13 cellular contexts compared by ENCODE assay signal in the genomic region with DNA sequence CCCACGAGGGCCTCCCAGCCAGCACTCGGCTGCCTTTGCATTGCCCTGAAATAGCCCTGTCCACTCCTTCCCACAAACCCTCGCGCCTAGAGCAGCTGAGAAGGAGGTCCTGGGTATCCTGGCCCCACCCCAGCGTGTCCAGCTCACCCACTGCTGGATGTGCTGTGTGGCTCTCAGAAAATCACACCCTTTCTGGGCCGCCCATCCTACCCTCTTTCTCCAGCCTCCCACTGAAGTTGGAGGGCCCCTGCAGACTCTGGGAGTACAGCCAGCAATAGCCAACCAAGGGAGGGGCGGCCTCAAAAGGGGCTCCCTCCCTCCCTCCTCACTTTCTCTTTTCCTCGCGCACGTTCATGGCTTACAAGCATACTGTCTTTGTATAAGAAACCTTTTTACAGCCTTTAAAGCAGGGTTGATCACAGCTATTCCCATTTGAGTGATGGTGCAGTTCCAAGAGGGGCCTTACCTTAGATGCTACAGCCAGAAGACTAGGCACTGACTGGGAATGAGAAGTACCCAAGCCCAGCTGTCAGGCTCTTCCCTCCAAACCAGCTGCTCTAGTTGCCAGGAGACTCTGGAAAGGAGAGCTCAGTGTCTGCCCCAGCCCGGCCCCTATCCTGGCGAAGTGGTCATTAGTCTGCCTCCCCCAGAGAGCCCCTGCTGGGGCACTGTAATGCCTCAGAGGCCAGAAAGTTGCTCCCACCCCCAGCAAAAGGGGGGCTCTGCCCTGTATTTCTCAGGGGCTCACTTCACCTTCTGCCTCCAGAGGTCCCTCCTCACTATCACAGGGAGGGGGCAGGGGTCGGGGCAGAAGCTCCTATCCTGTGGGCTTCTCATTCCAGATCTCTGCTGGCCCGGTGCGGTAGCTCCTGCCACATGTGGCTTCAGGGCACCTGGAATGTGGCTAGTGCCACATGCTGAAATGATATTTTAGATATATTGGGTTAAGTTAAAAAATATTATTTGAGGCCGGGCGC. TPM values are rescaled to one million over a fixed set of nuclear protein-coding genes. Genes with fewer than 3 reads are reported as not detected.
A peak's percentile ranks its signal among the peaks of the same experiment; 100 is the strongest.
DNase-seq lines count a peak whose midpoint lies in the region; ATAC-seq and TF ChIP-seq lines count a peak whose summit lies in the region.
"Had no signal": no experiment of that assay in that cellular context is flagged by ENCODE, and none has a peak within 500 bp of the region (broad histone marks: within the 10 kb centered on the region; RNA-seq: fewer than 3 reads in every experiment).

No MANE protein-coding gene starts in this region.

- no peak overlapping the region for H3K4me3 ChIP-seq in GM23338
- no peak overlapping the region for H3K4me3 ChIP-seq in endodermal cell (ENCODE audit: low read length)
- no peak overlapping the region for H3K4me3 ChIP-seq in naive thymus-derived CD4-positive, alpha-beta T cell (ENCODE audit: low read length)
- H3K4me3 ChIP-seq: BLaER1 treated with 17β-estradiol and CSF1 and Interleukin-3, amounts not matched to agents 10 nM and 100 nM had no signal

- H3K27ac ChIP-seq in GM23338 (ENCODE audit: low read depth), result no peak overlapping the region
- peak overlapping the region; percentile 6 for H3K27ac ChIP-seq in endodermal cell (ENCODE audit: low read depth, low read length)
- no peak overlapping the region for H3K27ac ChIP-seq in naive thymus-derived CD4-positive, alpha-beta T cell (ENCODE audit: low read depth, low read length)
- H3K27ac ChIP-seq: BLaER1 treated with 17β-estradiol and CSF1 and Interleukin-3, amounts not matched to agents 10 nM and 100 nM had no signal

- H3K9me3 Mint-ChIP-seq in GM23338 (no peaks in the 10 kb centered on the region), endodermal cell (no peaks in the 10 kb centered on the region)
- H3K9me3 Mint-ChIP-seq in naive thymus-derived CD4-positive, alpha-beta T cell, result no peaks in the 10 kb centered on the region
- H3K9me3 Mint-ChIP-seq: dendritic cell treated with granulocyte-macrophage colony-stimulating factor and Interleukin-4, amounts not matched to agents 40 ng/mL and 50 ng/mL, for 4 days; stimulated activated memory B cell treated with anti-CD40 and anti-IgM and Interleukin-4, amounts not matched to agents 10 μg/mL and 1 μg/mL and 100 μg/mL, for 72 hours had no signal

- no peak overlapping the region for H3K4me2 ChIP-seq in GM23338
- H3K4me2 ChIP-seq: BLaER1 treated with 17β-estradiol and CSF1 and Interleukin-3, amounts not matched to agents 10 nM and 100 nM had no signal

- H2AFZ ChIP-seq in GM23338, result peak overlapping the region; percentile 76

- ATAC-seq in GM23338 (peak; percentile 69), HG03342 (IDR thresholded peaks at IDR 0.05; ENCODE audit: unreplicated experiment) (no peak)
- ATAC-seq in naive thymus-derived CD4-positive, alpha-beta T cell, result no peak
- ATAC-seq: stimulated activated memory B cell treated with anti-CD40 and anti-IgM and Interleukin-4, amounts not matched to agents 10 μg/mL and 1 μg/mL and 100 μg/mL, for 72 hours had no signal

- H3K4me1 Mint-ChIP-seq in GM23338 (peaks cover 18% of the 10 kb centered on the region), endodermal cell (peaks cover 7% of the 10 kb centered on the region)
- H3K4me1 Mint-ChIP-seq in naive thymus-derived CD4-positive, alpha-beta T cell, result peaks cover 0 to under 1% (median 0%) of the 10 kb centered on the region in 7 donors

- TF ChIP-seq CTCF in GM23338 (conservative IDR thresholded peaks at IDR 0.05; ENCODE audit: low read depth in 2 of 2) (no peak), endodermal cell (conservative IDR thresholded peaks at IDR 0.05) (no peak)

- intact Hi-C loops in naive thymus-derived CD4-positive, alpha-beta T cell (cut with micrococcal nuclease), result no loop called here

- no peak overlapping the region for H3K9ac ChIP-seq in endodermal cell (ENCODE audit: extremely low read depth, low read length, poor library complexity, severe bottlenecking)
- H3K9ac ChIP-seq: BLaER1 treated with 17β-estradiol and CSF1 and Interleukin-3, amounts not matched to agents 10 nM and 100 nM had no signal

- no peaks in the 10 kb centered on the region; the same call in 1 of the 2 replicates for H3F3A ChIP-seq in GM23338 (replicated peaks; ENCODE audit: low read depth)

- H3K36me3 ChIP-seq in GM23338 (ENCODE audit: insufficient read depth) (no peaks in the 10 kb centered on the region), endodermal cell (ENCODE audit: control insufficient read depth, insufficient read depth, low read length) (no peaks in the 10 kb centered on the region)
- no peaks in the 10 kb centered on the region for H3K36me3 ChIP-seq in naive thymus-derived CD4-positive, alpha-beta T cell (ENCODE audit: control insufficient read depth in 2 of 3, insufficient read depth in 3 of 3, low read length in 3 of 3)
- H3K36me3 ChIP-seq: BLaER1 treated with 17β-estradiol and CSF1 and Interleukin-3, amounts not matched to agents 10 nM and 100 nM had no signal

- H3K9me2 ChIP-seq in GM23338 (ENCODE audit: insufficient read depth), result no peaks in the 10 kb centered on the region

- peaks cover 5% of the 10 kb centered on the region; the same call in 1 of the 2 replicates for H3K4me1 ChIP-seq in GM23338 (ENCODE audit: insufficient read depth)
- H3K4me1 ChIP-seq in endodermal cell (ENCODE audit: control insufficient read depth, insufficient read depth, low read length), result no peaks in the 10 kb centered on the region
- H3K4me1 ChIP-seq in naive thymus-derived CD4-positive, alpha-beta T cell (ENCODE audit: control insufficient read depth in 2 of 2, insufficient read depth in 2 of 2, low read length in 2 of 2), result no peaks in the 10 kb centered on the region

- POLR2A ChIA-PET in naive thymus-derived CD4-positive, alpha-beta T cell (lab: Charles Lee), result interaction anchor here (1.0 kb wide), 1 partner anchor 38 kb away, joined by 3 read pairs; a partner anchor contains a TSS

- DNase-seq in GM23338 (ENCODE audit: low spot score) (peak; percentile 45), NCI-H345 (lab: John Stamatoyannopoulos, UW) (peak; percentile 63), endodermal cell (peak; percentile 78), occipital lobe (lab: John Stamatoyannopoulos, UW) (peak; percentile 8), GM19240 (ENCODE audit: insufficient read length, low spot score) (no peak), T1000 (lab: John Stamatoyannopoulos, UW) (no peak)
- no peak for DNase-seq in naive thymus-derived CD4-positive, alpha-beta T cell
- DNase-seq: activated CD4-positive, alpha-beta T cell treated with anti-CD3 and anti-CD28 coated beads for 1 hour; hippocampal formation had no signal

- H3K27me3 Mint-ChIP-seq in GM23338 (ENCODE audit: insufficient read depth, low read depth, poor library complexity), result peaks cover 20% of the 10 kb centered on the region
- peaks cover 8% of the 10 kb centered on the region for H3K27me3 Mint-ChIP-seq in endodermal cell (ENCODE audit: insufficient read depth)
- H3K27me3 Mint-ChIP-seq in naive thymus-derived CD4-positive, alpha-beta T cell, result peaks cover 9 to 24% (median 17%) of the 10 kb centered on the region in 5 donors

- H3K36me3 Mint-ChIP-seq in GM23338 (ENCODE audit: low read depth), result no peaks in the 10 kb centered on the region
- no peaks in the 10 kb centered on the region for H3K36me3 Mint-ChIP-seq in endodermal cell (ENCODE audit: low read depth)
- no peaks in the 10 kb centered on the region for H3K36me3 Mint-ChIP-seq in naive thymus-derived CD4-positive, alpha-beta T cell
- H3K36me3 Mint-ChIP-seq: stimulated activated memory B cell treated with anti-CD40 and anti-IgM and Interleukin-4, amounts not matched to agents 10 μg/mL and 1 μg/mL and 100 μg/mL, for 72 hours had no signal

- H4K20me1 ChIP-seq in GM23338 (replicated peaks; ENCODE audit: insufficient read depth), result no peaks in the 10 kb centered on the region

- CTCF ChIA-PET in naive thymus-derived CD4-positive, alpha-beta T cell (lab: Charles Lee), result interaction anchor here (0.6 kb wide), 2 partner anchors 109 to 138 kb away, joined by 3 read pairs; no protein-coding TSS in a partner anchor

- H3K4me3 Mint-ChIP-seq in GM23338, result no peak overlapping the region
- H3K4me3 Mint-ChIP-seq in endodermal cell, result no peak overlapping the region
- no peak overlapping the region for H3K4me3 Mint-ChIP-seq in naive thymus-derived CD4-positive, alpha-beta T cell
- H3K4me3 Mint-ChIP-seq: dendritic cell treated with granulocyte-macrophage colony-stimulating factor and Interleukin-4, amounts not matched to agents 40 ng/mL and 50 ng/mL, for 4 days; stimulated activated memory B cell treated with anti-CD40 and anti-IgM and Interleukin-4, amounts not matched to agents 10 μg/mL and 1 μg/mL and 100 μg/mL, for 72 hours had no signal

- peaks cover 13% of the 10 kb centered on the region for H3K27me3 ChIP-seq in GM23338 (ENCODE audit: insufficient read depth)
- peaks cover 4% of the 10 kb centered on the region for H3K27me3 ChIP-seq in endodermal cell (ENCODE audit: control insufficient read depth, insufficient read depth, low read length, poor library complexity, severe bottlenecking)
- H3K27me3 ChIP-seq in naive thymus-derived CD4-positive, alpha-beta T cell (ENCODE audit: control insufficient read depth in 2 of 2, insufficient read depth in 2 of 2, low read length in 2 of 2), result no peaks in the 10 kb centered on the region

- H3K79me2 ChIP-seq in GM23338 (replicated peaks; ENCODE audit: insufficient read depth), result no peaks in the 10 kb centered on the region

- H3K27ac Mint-ChIP-seq in GM23338 (no peak overlapping the region), endodermal cell (no peak overlapping the region)
- H3K27ac Mint-ChIP-seq in naive thymus-derived CD4-positive, alpha-beta T cell, result no peak overlapping the region
- H3K27ac Mint-ChIP-seq: dendritic cell treated with granulocyte-macrophage colony-stimulating factor and Interleukin-4, amounts not matched to agents 40 ng/mL and 50 ng/mL, for 4 days; stimulated activated memory B cell treated with anti-CD40 and anti-IgM and Interleukin-4, amounts not matched to agents 10 μg/mL and 1 μg/mL and 100 μg/mL, for 72 hours had no signal

- 84% methylated on average over 9 to 17 of the region's 17 CpGs for WGBS in endodermal cell (ENCODE audit: insufficient coverage in 1 of 2, insufficient read length in 1 of 2), 2 experiments

- no peaks in the 10 kb centered on the region for H3K9me3 ChIP-seq in endodermal cell (ENCODE audit: control insufficient read depth, low read length)
- H3K9me3 ChIP-seq in naive thymus-derived CD4-positive, alpha-beta T cell (ENCODE audit: control insufficient read depth in 2 of 3, low read length in 3 of 3), result no peaks in the 10 kb centered on the region
- H3K9me3 ChIP-seq: BLaER1 treated with 17β-estradiol and CSF1 and Interleukin-3, amounts not matched to agents 10 nM and 100 nM had no signal

RNA-seq across cellular contexts. Expression of a gene that starts 38.1 kb away (rescaled TPM):
- total RNA-seq in GM23338 (2014; rRNA removed; shearing (Covaris generic)), result 51.3 and 57.2 TPM in 2 replicates
- 23.7 and 28.7 TPM in 2 replicates for polyA plus RNA-seq in GM23338 (2016; fragmentation: Nextera tagmentation; extraction: Ambion mirVana)
- total RNA-seq in endodermal cell, result 10 to 100 TPM; 54.5 to 69.4 TPM
- polyA plus RNA-seq in endodermal cell (2013, experiment 1 of 2), result 53.1 TPM
- polyA plus RNA-seq in endodermal cell (2013, experiment 2 of 2), result 55.4 TPM
- total RNA-seq in occipital lobe, result 47.6 TPM
- total RNA-seq in naive thymus-derived CD4-positive, alpha-beta T cell, result 10 to 100 TPM; 14.2 to 36.8 (median 29.8) TPM
- 10 to 100 TPM; 16.9 to 27.6 TPM for polyA plus RNA-seq in naive thymus-derived CD4-positive, alpha-beta T cell

RNA-seq across cellular contexts. Expression of a gene that starts 45.2 kb away (rescaled TPM):
- total RNA-seq in GM23338 (2014; rRNA removed; shearing (Covaris generic)), result 4.9 and 14.4 TPM in 2 replicates
- polyA plus RNA-seq in GM23338 (2016; fragmentation: Nextera tagmentation; extraction: Ambion mirVana), result 4.3 and 6.8 TPM in 2 replicates
- total RNA-seq in endodermal cell (1 to 10 TPM; 1.4 to 2.7 TPM), occipital lobe (4.1 TPM)
- polyA plus RNA-seq in endodermal cell (2013, experiment 1 of 2), result 13.9 TPM
- polyA plus RNA-seq in endodermal cell (2013, experiment 2 of 2), result 12.4 TPM
- total RNA-seq in naive thymus-derived CD4-positive, alpha-beta T cell, result under 1 TPM in 1 of 5 experiments, not detected in 4; 0.29 TPM
- polyA plus RNA-seq in naive thymus-derived CD4-positive, alpha-beta T cell, result not detected

RNA-seq across cellular contexts. Expression of a gene that starts 47.8 kb away (rescaled TPM):
- total RNA-seq in GM23338 (2014; rRNA removed; shearing (Covaris generic)), result 80.9 and 95.6 TPM in 2 replicates
- polyA plus RNA-seq in GM23338 (2016; fragmentation: Nextera tagmentation; extraction: Ambion mirVana), result 298 and 327 TPM in 2 replicates
- total RNA-seq in endodermal cell (100 to 1,000 TPM; 122 to 136 TPM), occipital lobe (27.9 TPM)
- 112 TPM for polyA plus RNA-seq in endodermal cell (2013, experiment 1 of 2)
- 98.6 TPM for polyA plus RNA-seq in endodermal cell (2013, experiment 2 of 2)
- 100 to 1,000 TPM in 3 of 5 experiments, 10 to 100 TPM in 2; 59.5 to 136 (median 121) TPM for total RNA-seq in naive thymus-derived CD4-positive, alpha-beta T cell
- 10 to 100 TPM; 37.5 to 64.1 TPM for polyA plus RNA-seq in naive thymus-derived CD4-positive, alpha-beta T cell

Comparison
In these comparisons a context has a peak if more than half of its experiments do, and no peak if none do; other contexts are left out.
1. DNase-seq: peak in GM23338 (single experiment), NCI-H345 (single experiment), endodermal cell (single experiment) and occipital lobe (single experiment); none in GM19240 (single experiment), naive thymus-derived CD4-positive, alpha-beta T cell (0 of 9) and T1000 (single experiment).